ENCODE assay signal across 8 cellular contexts in the genomic region with DNA sequence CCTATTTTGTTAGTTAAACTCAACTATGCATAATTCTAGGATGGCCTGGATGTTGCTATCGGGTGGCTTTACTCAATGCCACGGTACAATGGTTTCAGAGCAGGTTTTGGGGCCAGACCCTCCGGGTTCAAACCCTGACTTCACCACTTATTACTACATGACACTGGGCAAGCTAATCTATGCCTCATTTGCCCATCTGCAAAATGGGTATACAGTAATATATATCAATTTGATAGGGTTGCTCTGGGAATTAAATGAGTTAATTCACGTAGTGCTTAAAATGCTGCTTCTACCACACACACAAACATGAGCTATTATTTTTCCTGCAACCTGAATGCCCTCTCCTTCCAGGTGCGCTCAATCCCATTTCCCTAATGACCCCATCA. TPM values are rescaled to one million over a fixed set of nuclear protein-coding genes. Genes with fewer than 3 reads are reported as not detected.
DNase-seq lines count a peak whose midpoint lies in the region; ATAC-seq and TF ChIP-seq lines count a peak whose summit lies in the region.

No MANE protein-coding gene starts in this region.

- DNase-seq in CD8-positive, alpha-beta T cell: no peak
- no peak for DNase-seq in OCI-LY7 (ENCODE audit: low spot score)
- DNase-seq in endothelial cell (ENCODE audit: low spot score): no peak
- DNase-seq in cortex of kidney (lab: John Stamatoyannopoulos, UW): no peak
- no peak for DNase-seq in DMS153 (lab: John Stamatoyannopoulos, UW)
- DNase-seq in NCI-H774 (lab: John Stamatoyannopoulos, UW): no peak

- H3K36me3 Mint-ChIP-seq in CD8-positive, alpha-beta T cell: peaks cover 20% of the 10 kb centered on the region
- H3K36me3 Mint-ChIP-seq in endothelial cell (ENCODE audit: low read depth, unreplicated experiment): peaks cover 6% of the 10 kb centered on the region

- H3K36me3 ChIP-seq in CD8-positive, alpha-beta T cell (ENCODE audit: insufficient read depth, low read length): no peaks in the 10 kb centered on the region
- peaks cover 6% of the 10 kb centered on the region for H3K36me3 ChIP-seq in OCI-LY7 (ENCODE audit: insufficient read depth, low read length)
- peaks cover 2% of the 10 kb centered on the region for H3K36me3 ChIP-seq in neutrophil

- CTCF ChIA-PET in CD8-positive, alpha-beta T cell (lab: Charles Lee): no interaction called here
- CTCF ChIA-PET in OCI-LY7 (lab: Charles Lee; ENCODE audit: unreplicated experiment): no interaction called here

- no peaks in the 10 kb centered on the region for H4K20me1 ChIP-seq in OCI-LY7 (ENCODE audit: insufficient read depth, low read length)

- no peaks in the 10 kb centered on the region for H3K27me3 Mint-ChIP-seq in CD8-positive, alpha-beta T cell (ENCODE audit: low read depth)
- peaks cover 5% of the 10 kb centered on the region for H3K27me3 Mint-ChIP-seq in endothelial cell (ENCODE audit: unreplicated experiment)

- no peaks in the 10 kb centered on the region for H3K27me3 ChIP-seq in CD8-positive, alpha-beta T cell (ENCODE audit: insufficient read depth, low read length)
- H3K27me3 ChIP-seq in neutrophil: no peaks in the 10 kb centered on the region

- peak overlapping the region; percentile 91; the same call in 1 of the 2 replicates for H2AFZ ChIP-seq in OCI-LY7 (ENCODE audit: low read length)

- H3K27ac ChIP-seq in CD8-positive, alpha-beta T cell (ENCODE audit: low read depth, low read length): peak overlapping the region; percentile 77
- H3K27ac ChIP-seq in OCI-LY7 (ENCODE audit: low read depth, low read length, poor library complexity, severe bottlenecking) (no peak overlapping the region), neutrophil (peak overlapping the region; percentile 83)

- peak overlapping the region; percentile 69 for H3K4me2 ChIP-seq in OCI-LY7 (ENCODE audit: low read length)

- no peaks in the 10 kb centered on the region for H3K9me3 Mint-ChIP-seq in CD8-positive, alpha-beta T cell
- H3K9me3 Mint-ChIP-seq in endothelial cell (ENCODE audit: unreplicated experiment): no peaks in the 10 kb centered on the region

- H3K9me2 ChIP-seq in OCI-LY7 (ENCODE audit: insufficient read depth, low read length): no peaks in the 10 kb centered on the region

- POLR2A ChIA-PET in CD8-positive, alpha-beta T cell (lab: Charles Lee): interaction anchor here (1.2 to 1.6 kb wide), 2 partner anchors 15 to 244 kb away, joined by 3 to 4 read pairs; no protein-coding TSS in a partner anchor
- POLR2A ChIA-PET in OCI-LY7 (lab: Charles Lee): interaction anchor here (0.6 kb wide), 1 partner anchor 850 kb away, joined by 3 read pairs; no protein-coding TSS in a partner anchor

- peak overlapping the region; percentile 99 for H3K4me3 Mint-ChIP-seq in CD8-positive, alpha-beta T cell
- peak overlapping the region; percentile 97 for H3K4me3 Mint-ChIP-seq in endothelial cell (ENCODE audit: unreplicated experiment)

- H3K9me3 ChIP-seq in CD8-positive, alpha-beta T cell (ENCODE audit: low read length): no peaks in the 10 kb centered on the region
- H3K9me3 ChIP-seq in OCI-LY7 (ENCODE audit: low read length): no peaks in the 10 kb centered on the region
- no peaks in the 10 kb centered on the region for H3K9me3 ChIP-seq in neutrophil

- peaks cover 14% of the 10 kb centered on the region; the same call in 1 of the 2 replicates for H3K79me2 ChIP-seq in OCI-LY7 (ENCODE audit: insufficient read depth, low read depth, low read length)

- peak overlapping the region; percentile 76 for H3K4me3 ChIP-seq in CD8-positive, alpha-beta T cell (ENCODE audit: low read depth, low read length)
- peak overlapping the region; percentile 71 for H3K4me3 ChIP-seq in OCI-LY7 (ENCODE audit: low read depth, low read length, poor library complexity, severe bottlenecking)
- peak overlapping the region; percentile 90 to 94 for H3K4me3 ChIP-seq in neutrophil (ENCODE audit: low read depth in 1 of 2, low read length in 1 of 2)

- peaks cover 35% of the 10 kb centered on the region for H3K4me1 ChIP-seq in CD8-positive, alpha-beta T cell (ENCODE audit: insufficient read depth, low read length)
- H3K4me1 ChIP-seq in OCI-LY7 (ENCODE audit: insufficient read depth, low read length, poor library complexity, severe bottlenecking): peaks cover 17% of the 10 kb centered on the region
- H3K4me1 ChIP-seq in neutrophil (ENCODE audit: control insufficient read depth in 1 of 2, insufficient read depth in 1 of 2, low read depth in 1 of 2, low read length in 1 of 2): peaks cover 16% of the 10 kb centered on the region in 2 experiments

- BruUV-seq in OCI-LY7 (replicated peaks; lab: Mats Ljungman, UMichigan): TSS peak; percentile 74

- TF ChIP-seq CTCF in CD8-positive, alpha-beta T cell (IDR thresholded peaks at IDR 0.05): no peak
- TF ChIP-seq CTCF in OCI-LY7 (conservative IDR thresholded peaks at IDR 0.05; ENCODE audit: low read length) (no peak), endothelial cell (IDR thresholded peaks at IDR 0.05; ENCODE audit: unreplicated experiment) (no peak), neutrophil (IDR thresholded peaks at IDR 0.05) (no peak)

- no peak for ATAC-seq in CD8-positive, alpha-beta T cell
- ATAC-seq in HG02642 (IDR thresholded peaks at IDR 0.05; ENCODE audit: poor library complexity, unreplicated experiment): no peak

- peaks cover 45% of the 10 kb centered on the region for H3K4me1 Mint-ChIP-seq in CD8-positive, alpha-beta T cell (ENCODE audit: low read depth)
- H3K4me1 Mint-ChIP-seq in endothelial cell (ENCODE audit: unreplicated experiment): peaks cover 17% of the 10 kb centered on the region

- intact Hi-C loops in CD8-positive, alpha-beta T cell (cut with DNase I, micrococcal nuclease): loop anchor here in 1 of 2 experiments (5.0 to 10.0 kb wide), 4 partner anchors 129 to 1506 kb away; a partner anchor contains a TSS
- intact Hi-C loops in OCI-LY7 (cut with micrococcal nuclease; ENCODE audit: unreplicated experiment): no loop called here

- peak overlapping the region; percentile 99 for H3K27ac Mint-ChIP-seq in CD8-positive, alpha-beta T cell
- H3K27ac Mint-ChIP-seq in endothelial cell (ENCODE audit: unreplicated experiment): peak overlapping the region; percentile 95

RNA-seq across cellular contexts. Expression of a gene that starts 0.8 kb away (rescaled TPM):
- total RNA-seq in CD8-positive, alpha-beta T cell: 10 to 100 TPM; 30.5 to 31.0 TPM
- 30.2 and 48.0 TPM in 2 replicates for total RNA-seq in OCI-LY7 (2014; rRNA removed; shearing (Covaris generic))
- total RNA-seq in OCI-LY7 (2022) (41.6 and 44.1 TPM in 2 replicates), endothelial cell (ENCODE audit: unreplicated experiment) (90.9 TPM)
